ENCODE assay signal across 9 cellular contexts in the genomic region with DNA sequence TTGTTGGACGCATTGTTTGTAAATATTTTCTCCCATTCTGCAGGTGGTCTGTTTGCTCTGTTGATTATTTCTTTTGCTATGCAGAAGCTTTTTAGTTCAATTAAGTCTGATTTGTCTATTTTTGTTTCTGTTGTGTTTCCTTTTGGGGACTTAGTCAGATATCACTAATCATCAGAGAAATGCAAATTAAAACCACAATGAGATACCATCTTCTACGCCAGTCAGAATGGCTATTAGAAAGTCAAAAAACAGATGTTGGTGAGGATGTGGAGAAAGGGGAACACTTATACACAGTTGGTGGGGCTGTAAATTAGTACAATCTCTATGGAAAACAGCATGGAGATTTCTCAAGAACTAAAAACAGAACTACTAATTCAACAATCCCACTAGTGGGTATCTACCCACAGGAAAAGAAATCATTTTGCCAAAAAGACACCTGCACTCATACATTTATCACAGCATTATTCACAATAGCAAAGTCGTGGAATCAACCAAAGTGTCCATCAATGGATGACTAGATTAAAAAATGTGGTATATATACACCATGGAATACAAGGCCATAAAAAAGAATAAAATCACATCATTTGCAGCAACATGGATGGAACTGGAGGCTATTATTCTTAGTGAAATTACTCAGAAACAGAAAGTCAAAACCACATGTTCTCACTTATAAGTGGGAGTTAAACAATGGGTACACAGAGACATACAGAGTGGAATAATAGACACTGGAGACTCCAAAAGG. TPM values are rescaled to one million over a fixed set of nuclear protein-coding genes. Genes with fewer than 3 reads are reported as not detected.
DNase-seq lines count a peak whose midpoint lies in the region; ATAC-seq lines count a peak whose summit lies in the region.
"Had no signal": no experiment of that assay in that cellular context is flagged by ENCODE, and none has a peak within 500 bp of the region (broad histone marks: within the 10 kb centered on the region; RNA-seq: fewer than 3 reads in every experiment).

No MANE protein-coding gene starts in this region.

- ATAC-seq in GM18867 (IDR thresholded peaks at IDR 0.05; ENCODE audit: unreplicated experiment) (peak; percentile 79), GM21526 (IDR thresholded peaks at IDR 0.05; ENCODE audit: low FRiP score, unreplicated experiment) (peak; percentile 58), HG03342 (IDR thresholded peaks at IDR 0.05; ENCODE audit: unreplicated experiment) (peak; percentile 68)
- ATAC-seq: right lobe of liver had no signal

- DNase-seq in amniotic epithelial cell (ENCODE audit: low read depth), result peak; percentile 13
- no peak for DNase-seq in occipital lobe (lab: John Stamatoyannopoulos, UW)
- no peak for DNase-seq in NK-92 treated with Interleukin-12 subunit alpha and Interleukin-12 subunit beta, amount 100 ng/mL, for 24 hours (lab: John Stamatoyannopoulos, UW)
- no peak for DNase-seq in OCI-M2 (lab: John Stamatoyannopoulos, UW; ENCODE audit: unreplicated experiment)
- DNase-seq: right lobe of liver, SHP77 had no signal

RNA-seq across cellular contexts. Expression of a gene that starts 8.1 kb away (rescaled TPM):
- 13.4 TPM for total RNA-seq in occipital lobe

RNA-seq across cellular contexts. Expression of a gene that starts 58.2 kb away (rescaled TPM):
- 1.6 TPM for total RNA-seq in occipital lobe
